In the genomic region with DNA sequence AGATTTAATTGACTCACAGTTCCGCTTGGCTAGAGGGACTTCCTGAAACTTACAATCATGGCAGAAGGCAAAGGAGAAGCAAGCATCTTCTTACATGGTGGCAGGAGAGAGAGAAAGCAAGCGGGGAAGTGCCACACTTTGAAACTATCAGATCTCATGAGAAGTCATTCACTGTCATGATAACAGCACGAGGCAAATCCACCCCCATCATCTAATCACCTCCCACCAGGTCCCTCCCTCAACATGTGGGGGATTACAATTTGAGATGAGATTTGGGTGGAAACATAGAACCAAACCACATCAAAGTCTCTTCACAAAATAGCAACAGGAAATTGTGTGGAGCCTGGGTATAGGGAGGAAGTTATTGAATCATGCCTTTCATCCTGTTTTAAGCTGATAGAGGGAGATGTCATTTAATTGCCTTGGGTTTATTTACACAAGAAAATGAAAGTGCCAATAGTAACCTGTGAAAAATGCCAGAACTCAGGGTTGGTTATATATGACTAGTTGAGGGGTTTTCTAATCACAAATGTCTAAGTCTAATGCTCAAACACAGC, we compare ENCODE assay signal across 9 cellular contexts.
A peak's percentile ranks its signal among the peaks of the same experiment; 100 is the strongest.
DNase-seq lines count a peak whose midpoint lies in the region; ATAC-seq lines count a peak whose summit lies in the region.
"Had no signal": no experiment of that assay in that cellular context is flagged by ENCODE, and none has a peak within 500 bp of the region (broad histone marks: within the 10 kb centered on the region; RNA-seq: fewer than 3 reads in every experiment).

No MANE protein-coding gene starts in this region.

- WGBS in mesodermal cell (ENCODE audit: insufficient coverage in 2 of 2), 2 experiments, result 75% methylated on average over 1 of the region's 3 CpGs; no CpG with 5 or more reads in 1 of the 2 experiments

- H3K9me3 ChIP-seq in mesodermal cell (ENCODE audit: control insufficient read depth, low read length), result peaks cover 4% of the 10 kb centered on the region

- no peak for ATAC-seq in GM21528 (IDR thresholded peaks at IDR 0.05; ENCODE audit: low FRiP score, unreplicated experiment)

- H3K4me3 Mint-ChIP-seq in activated T-helper 2 cell treated with anti-CD3 and anti-CD28 coated beads, Interferon-gamma antibody, Interleukin-2, Interleukin-4, amounts not matched to agents 10 μg/mL and 5 μg/mL and 100 μg/mL, durations not matched to agents 14 hours and 24 hours and 36 hours (ENCODE audit: low read depth), result no peak overlapping the region

- intact Hi-C loops in activated T-helper 2 cell treated with anti-CD3 and anti-CD28 coated beads, Interferon-gamma antibody, Interleukin-2, Interleukin-4, amounts not matched to agents 10 μg/mL and 5 μg/mL and 100 μg/mL, durations not matched to agents 14 hours and 24 hours and 36 hours (cut with micrococcal nuclease), result no loop called here

- H3K36me3 Mint-ChIP-seq in activated T-helper 2 cell treated with anti-CD3 and anti-CD28 coated beads, Interferon-gamma antibody, Interleukin-2, Interleukin-4, amounts not matched to agents 10 μg/mL and 5 μg/mL and 100 μg/mL, durations not matched to agents 14 hours and 24 hours and 36 hours (ENCODE audit: low read depth), result no peaks in the 10 kb centered on the region

- no peak overlapping the region for H3K27ac Mint-ChIP-seq in activated T-helper 2 cell treated with anti-CD3 and anti-CD28 coated beads, Interferon-gamma antibody, Interleukin-2, Interleukin-4, amounts not matched to agents 10 μg/mL and 5 μg/mL and 100 μg/mL, durations not matched to agents 14 hours and 24 hours and 36 hours

- DNase-seq in activated gamma-delta T cell treated with Interleukin-2 at 50 U/mL for 16 hours (peak; percentile 27), activated gamma-delta T cell (lab: John Stamatoyannopoulos, UW) (no peak), NCI-H1092 treated with DMSO at 0.1 percent for 48 hours (lab: John Stamatoyannopoulos, UW) (no peak), RKO (ENCODE audit: low spot score) (no peak), ureter (ENCODE audit: low spot score) (no peak)
- peak; percentile 32 for DNase-seq in activated T-helper 2 cell treated with anti-CD3 and anti-CD28 coated beads, Interferon-gamma antibody, Interleukin-2, Interleukin-4, amounts not matched to agents 10 μg/mL and 5 μg/mL and 100 μg/mL, durations not matched to agents 14 hours and 24 hours and 36 hours (ENCODE audit: low spot score)
- DNase-seq: NCI-H1694 treated with DMSO at 0.1 percent for 48 hours had no signal

- H3K4me1 Mint-ChIP-seq in activated T-helper 2 cell treated with anti-CD3 and anti-CD28 coated beads, Interferon-gamma antibody, Interleukin-2, Interleukin-4, amounts not matched to agents 10 μg/mL and 5 μg/mL and 100 μg/mL, durations not matched to agents 14 hours and 24 hours and 36 hours (ENCODE audit: low read depth), result peaks cover 9% of the 10 kb centered on the region

- H3K27me3 Mint-ChIP-seq in activated T-helper 2 cell treated with anti-CD3 and anti-CD28 coated beads, Interferon-gamma antibody, Interleukin-2, Interleukin-4, amounts not matched to agents 10 μg/mL and 5 μg/mL and 100 μg/mL, durations not matched to agents 14 hours and 24 hours and 36 hours (ENCODE audit: low read depth), result no peaks in the 10 kb centered on the region

- peak overlapping the region; percentile 72 for H3K27ac ChIP-seq in mesodermal cell (ENCODE audit: low read depth, low read length, severe bottlenecking)

- H3K4me1 ChIP-seq in mesodermal cell (ENCODE audit: control insufficient read depth, insufficient read depth, low read length, poor library complexity, severe bottlenecking), result peaks cover 20% of the 10 kb centered on the region

- H3K36me3 ChIP-seq in mesodermal cell (ENCODE audit: control insufficient read depth, insufficient read depth, low read length), result no peaks in the 10 kb centered on the region

- peaks cover 5% of the 10 kb centered on the region for H3K9me3 Mint-ChIP-seq in activated T-helper 2 cell treated with anti-CD3 and anti-CD28 coated beads, Interferon-gamma antibody, Interleukin-2, Interleukin-4, amounts not matched to agents 10 μg/mL and 5 μg/mL and 100 μg/mL, durations not matched to agents 14 hours and 24 hours and 36 hours

- no peak overlapping the region for H3K4me3 ChIP-seq in mesodermal cell (ENCODE audit: extremely low read depth, insufficient read depth, low read length, poor library complexity, severe bottlenecking)

Comparison
In these comparisons a context has a peak if more than half of its experiments do, and no peak if none do; other contexts are left out.
1. DNase-seq: peak in activated gamma-delta T cell treated with Interleukin-2 at 50 U/mL for 16 hours (single experiment) and activated T-helper 2 cell treated with anti-CD3 and anti-CD28 coated beads, Interferon-gamma antibody, Interleukin-2, Interleukin-4, amounts not matched to agents 10 μg/mL and 5 μg/mL and 100 μg/mL, durations not matched to agents 14 hours and 24 hours and 36 hours (single experiment); none in activated gamma-delta T cell (single experiment), NCI-H1092 treated with DMSO at 0.1 percent for 48 hours (single experiment), RKO (single experiment) and ureter (single experiment).